ENCODE assay signal across 8 cellular contexts in genomic region chr14:50062438-50063039, GRCh38. TPM values are rescaled to one million over a fixed set of nuclear protein-coding genes. Genes with fewer than 3 reads are reported as not detected.
DNase-seq lines count a peak whose midpoint lies in the region; ATAC-seq and TF ChIP-seq lines count a peak whose summit lies in the region.

No MANE protein-coding gene starts in this region.

- intact Hi-C loops in dendritic cell treated with granulocyte-macrophage colony-stimulating factor and Interleukin-4, amounts not matched to agents 40 ng/mL and 50 ng/mL, for 4 days (cut with micrococcal nuclease) = loop anchor here (5.0 to 10.0 kb wide), 3 partner anchors 35 to 170 kb away; partner anchors contain the start of gene ARF6

- H3K9me3 Mint-ChIP-seq in IgD-negative memory B cell (no peaks in the 10 kb centered on the region), neural progenitor cell (no peaks in the 10 kb centered on the region)
- H3K9me3 Mint-ChIP-seq in dendritic cell treated with granulocyte-macrophage colony-stimulating factor and Interleukin-4, amounts not matched to agents 40 ng/mL and 50 ng/mL, for 4 days = no peaks in the 10 kb centered on the region

- H3K27me3 ChIP-seq in neural progenitor cell = no peaks in the 10 kb centered on the region

- no peaks in the 10 kb centered on the region for H3F3A ChIP-seq in neural progenitor cell (ENCODE audit: low read depth)

- no peak overlapping the region for H3K9ac ChIP-seq in neural progenitor cell

- peak overlapping the region; percentile 81 to 94 (median 90) for H3K4me3 Mint-ChIP-seq in IgD-negative memory B cell
- peak overlapping the region; percentile 61 for H3K4me3 Mint-ChIP-seq in dendritic cell treated with granulocyte-macrophage colony-stimulating factor and Interleukin-4, amounts not matched to agents 40 ng/mL and 50 ng/mL, for 4 days
- H3K4me3 Mint-ChIP-seq in neural progenitor cell = no peak overlapping the region

- H4K20me1 ChIP-seq in neural progenitor cell (ENCODE audit: low read depth) = no peaks in the 10 kb centered on the region

- H3K4me3 ChIP-seq in neural progenitor cell (no peak overlapping the region), urinary bladder (ENCODE audit: low read depth, low read length) (no peak overlapping the region)

- H3K27ac Mint-ChIP-seq in IgD-negative memory B cell (peak overlapping the region; percentile 86 to 100 (median 98)), neural progenitor cell (no peak overlapping the region)
- H3K27ac Mint-ChIP-seq in dendritic cell treated with granulocyte-macrophage colony-stimulating factor and Interleukin-4, amounts not matched to agents 40 ng/mL and 50 ng/mL, for 4 days = peak overlapping the region; percentile 85

- no peaks in the 10 kb centered on the region for H3K9me3 ChIP-seq in neural progenitor cell (ENCODE audit: low read depth)

- peak overlapping the region; percentile 15 for H2AFZ ChIP-seq in neural progenitor cell (replicated peaks)

- TF ChIP-seq CTCF in neural progenitor cell (IDR thresholded peaks at IDR 0.05) = no peak

- H3K27ac ChIP-seq in neural progenitor cell (no peak overlapping the region), urinary bladder (ENCODE audit: low read depth) (peak overlapping the region; percentile 81)

- H3K4me1 Mint-ChIP-seq in IgD-negative memory B cell (peaks cover 21 to 67% (median 42%) of the 10 kb centered on the region in 3 donors), neural progenitor cell (peaks cover 16% of the 10 kb centered on the region)
- H3K4me1 Mint-ChIP-seq in dendritic cell treated with granulocyte-macrophage colony-stimulating factor and Interleukin-4, amounts not matched to agents 40 ng/mL and 50 ng/mL, for 4 days (ENCODE audit: low read depth) = peaks cover 86% of the 10 kb centered on the region

- peak; percentile 31 for ATAC-seq in GM18868 (IDR thresholded peaks at IDR 0.05; ENCODE audit: unreplicated experiment)

- no peak overlapping the region for H3K4me2 ChIP-seq in neural progenitor cell

- H3K36me3 ChIP-seq in neural progenitor cell (no peaks in the 10 kb centered on the region), urinary bladder (ENCODE audit: insufficient read depth) (no peaks in the 10 kb centered on the region)

- H3K79me2 ChIP-seq in neural progenitor cell (ENCODE audit: low read depth) = no peaks in the 10 kb centered on the region

- H3K4me1 ChIP-seq in neural progenitor cell = peaks cover 15% of the 10 kb centered on the region
- H3K4me1 ChIP-seq in urinary bladder (ENCODE audit: insufficient read depth) = peaks cover 2% of the 10 kb centered on the region

- H3K27me3 Mint-ChIP-seq in IgD-negative memory B cell (no peaks in the 10 kb centered on the region), neural progenitor cell (ENCODE audit: insufficient read depth, low read depth) (peaks cover 4% of the 10 kb centered on the region)
- no peaks in the 10 kb centered on the region for H3K27me3 Mint-ChIP-seq in dendritic cell treated with granulocyte-macrophage colony-stimulating factor and Interleukin-4, amounts not matched to agents 40 ng/mL and 50 ng/mL, for 4 days

- H3K36me3 Mint-ChIP-seq in IgD-negative memory B cell = peaks cover 3% of the 10 kb centered on the region
- H3K36me3 Mint-ChIP-seq in dendritic cell treated with granulocyte-macrophage colony-stimulating factor and Interleukin-4, amounts not matched to agents 40 ng/mL and 50 ng/mL, for 4 days (ENCODE audit: low read depth) = no peaks in the 10 kb centered on the region
- peaks cover 1% of the 10 kb centered on the region for H3K36me3 Mint-ChIP-seq in neural progenitor cell

- DNase-seq in activated CD4-positive, CD25-positive, alpha-beta regulatory T cell treated with anti-CD3 and anti-CD28 coated beads, Interleukin-2, amount 50 U/mL, for 16 hours (ENCODE audit: low read depth, low spot score) = peak; percentile 66
- DNase-seq in neural progenitor cell (ENCODE audit: low spot score) = no peak
- no peak for DNase-seq in 8988T
- no peak for DNase-seq in pons (ENCODE audit: low spot score)

- WGBS in urinary bladder = 64% methylated on average over 7 of the region's 7 CpGs

RNA-seq across cellular contexts. Expression of gene VCPKMT, which starts 53.8 kb away (rescaled TPM):
- polyA plus RNA-seq in IgD-negative memory B cell = 14.0 TPM
- 15.6 and 23.5 TPM in 2 replicates for total RNA-seq in neural progenitor cell (ENCODE audit: low replicate concordance)
- total RNA-seq in urinary bladder = 9.6 TPM
- 7.8 TPM for polyA plus RNA-seq in urinary bladder
